In the genomic region with DNA sequence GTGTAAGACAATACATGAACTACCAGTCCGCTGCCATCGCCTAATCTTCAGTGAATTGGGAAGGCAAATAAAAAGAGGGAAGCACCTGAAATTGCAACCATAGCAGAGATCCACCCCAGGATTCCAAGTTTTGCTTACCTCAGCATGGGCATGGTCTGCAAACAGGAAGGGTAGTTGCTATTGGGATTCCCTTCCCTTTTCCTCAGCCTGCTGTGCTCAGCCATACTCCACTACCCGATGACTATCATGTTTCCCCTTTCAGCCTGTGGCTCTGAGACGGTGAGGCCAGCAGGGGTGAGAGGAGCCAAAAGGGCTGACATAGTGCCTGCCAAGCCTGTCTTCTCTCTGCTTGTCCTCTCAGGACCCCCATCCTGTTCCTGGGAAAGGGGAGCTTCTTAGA, we compare ENCODE assay signal across 12 cellular contexts.
A peak's percentile ranks its signal among the peaks of the same experiment; 100 is the strongest.
DNase-seq lines count a peak whose midpoint lies in the region; ATAC-seq and TF ChIP-seq lines count a peak whose summit lies in the region.
"Had no signal": no experiment of that assay in that cellular context is flagged by ENCODE, and none has a peak within 500 bp of the region (broad histone marks: within the 10 kb centered on the region; RNA-seq: fewer than 3 reads in every experiment).

No MANE protein-coding gene starts in this region.

- no peaks in the 10 kb centered on the region for H3K27me3 ChIP-seq in mesendoderm (ENCODE audit: insufficient read depth, low read length, poor library complexity)
- no peaks in the 10 kb centered on the region for H3K27me3 ChIP-seq in transverse colon
- H3K27me3 ChIP-seq in suprapubic skin = no peaks in the 10 kb centered on the region
- H3K27me3 ChIP-seq: uterus had no signal

- peaks cover 15% of the 10 kb centered on the region for H3K36me3 Mint-ChIP-seq in endothelial cell (ENCODE audit: low read depth, unreplicated experiment)
- H3K36me3 Mint-ChIP-seq in progenitor cell of endocrine pancreas (ENCODE audit: insufficient read depth) = peaks cover 18% of the 10 kb centered on the region

- H3K9ac ChIP-seq in mesendoderm (ENCODE audit: low read length) = no peak overlapping the region

- H3K4me3 Mint-ChIP-seq in endothelial cell (ENCODE audit: unreplicated experiment) (no peak overlapping the region), progenitor cell of endocrine pancreas (ENCODE audit: low read depth) (no peak overlapping the region)
- H3K4me3 Mint-ChIP-seq: activated naive CD4-positive, alpha-beta T cell treated with anti-CD3 and anti-CD28 coated beads, Interleukin-2, amount 10 ng/mL, durations not matched to agents 7 days and 5 days; central memory CD8-positive, alpha-beta T cell; T-helper 2 cell treated with Interferon-gamma antibody and Interleukin-4, amounts not matched to agents 5 μg/mL and 100 μg/mL, for 36 hours had no signal

- no peak for TF ChIP-seq POLR2A in transverse colon (IDR thresholded peaks at IDR 0.05)
- TF ChIP-seq POLR2A in suprapubic skin (IDR thresholded peaks at IDR 0.05) = no peak

- no peak overlapping the region for H3K23ac ChIP-seq in mesendoderm (ENCODE audit: low read length)

- H3K27ac ChIP-seq in mesendoderm (ENCODE audit: low read depth, low read length) = no peak overlapping the region
- H3K27ac ChIP-seq in transverse colon = no peak overlapping the region
- H3K27ac ChIP-seq in suprapubic skin = no peak overlapping the region
- H3K27ac ChIP-seq: uterus had no signal

- H3K36me3 ChIP-seq in mesendoderm (ENCODE audit: control insufficient read depth, insufficient read depth, low read length) (no peaks in the 10 kb centered on the region), transverse colon (peaks cover 0 to 23% (median 0%) of the 10 kb centered on the region in 4 donors), suprapubic skin (peaks cover 33% of the 10 kb centered on the region)
- H3K36me3 ChIP-seq: uterus had no signal

- no peak overlapping the region for H3K4me3 ChIP-seq in mesendoderm (ENCODE audit: low read length)
- no peak overlapping the region for H3K4me3 ChIP-seq in transverse colon
- H3K4me3 ChIP-seq in suprapubic skin = no peak overlapping the region
- H3K4me3 ChIP-seq: uterus had no signal

- no peaks in the 10 kb centered on the region for H3K79me2 ChIP-seq in mesendoderm (ENCODE audit: control insufficient read depth, insufficient read depth, low read length)

- in situ Hi-C loops in transverse colon (cut with MboI; ENCODE audit: low pct_ligation_motif_present in 1 of 4, low pct_unique_long_range_greater_than_20kb in 1 of 4, low sequenced_read_pairs in 3 of 4) = no loop called here

- H3K4me1 ChIP-seq in mesendoderm (ENCODE audit: control insufficient read depth, low read depth, low read length) = peaks cover 2% of the 10 kb centered on the region
- H3K4me1 ChIP-seq in transverse colon = no peaks in the 10 kb centered on the region
- no peaks in the 10 kb centered on the region for H3K4me1 ChIP-seq in suprapubic skin
- H3K4me1 ChIP-seq: uterus had no signal

- no peak overlapping the region for H2AK5ac ChIP-seq in mesendoderm (ENCODE audit: low read length)

- H3K9me3 ChIP-seq in transverse colon (peaks cover 4 to 6% of the 10 kb centered on the region in 2 donors), suprapubic skin (no peaks in the 10 kb centered on the region)

- no peak for ATAC-seq in HG03469 (IDR thresholded peaks at IDR 0.05; ENCODE audit: unreplicated experiment)

- no peak overlapping the region for H2BK5ac ChIP-seq in mesendoderm (ENCODE audit: low read length)

- H3K56ac ChIP-seq in mesendoderm (ENCODE audit: low read length) = no peak overlapping the region

- H3K79me1 ChIP-seq in mesendoderm (ENCODE audit: low read length) = no peaks in the 10 kb centered on the region

- TF ChIP-seq CTCF in endothelial cell (IDR thresholded peaks at IDR 0.05; ENCODE audit: unreplicated experiment) = no peak
- no peak for TF ChIP-seq CTCF in transverse colon (IDR thresholded peaks at IDR 0.05)
- no peak for TF ChIP-seq CTCF in progenitor cell of endocrine pancreas (IDR thresholded peaks at IDR 0.05; ENCODE audit: unreplicated experiment)
- no peak for TF ChIP-seq CTCF in suprapubic skin (IDR thresholded peaks at IDR 0.05)

- no peak overlapping the region for H4K5ac ChIP-seq in mesendoderm (ENCODE audit: low read length)

- H3K9me3 Mint-ChIP-seq in endothelial cell (ENCODE audit: unreplicated experiment) (peaks cover 9% of the 10 kb centered on the region), progenitor cell of endocrine pancreas (ENCODE audit: low read depth) (peaks cover 13% of the 10 kb centered on the region)

- DNase-seq in SIG-M5 treated with dmso at 0.1 percent for 504 hours (lab: John Stamatoyannopoulos, UW; ENCODE audit: unreplicated experiment) = peak; percentile 32
- DNase-seq in SIG-M5 (lab: John Stamatoyannopoulos, UW) = no peak
- peak; percentile 13 for DNase-seq in endothelial cell (ENCODE audit: low spot score)
- peak; percentile 70 for DNase-seq in mesendoderm
- DNase-seq in transverse colon = peak; percentile 8
- DNase-seq in progenitor cell of endocrine pancreas (ENCODE audit: low spot score, unreplicated experiment) = no peak
- DNase-seq in suprapubic skin (ENCODE audit: low spot score in 2 of 2) = no peak
- DNase-seq: activated naive CD4-positive, alpha-beta T cell treated with anti-CD3 and anti-CD28 coated beads, Interleukin-2, amount 10 ng/mL, durations not matched to agents 7 days and 5 days; uterus had no signal

- no peak overlapping the region for H3K18ac ChIP-seq in mesendoderm (ENCODE audit: low read length)

- no peak overlapping the region for H4K8ac ChIP-seq in mesendoderm (ENCODE audit: low read depth, low read length)

- WGBS in mesendoderm (ENCODE audit: extremely low coverage, insufficient coverage, low lambda C conversion rate) = no CpG with 5 or more reads among the region's 4 CpGs
- WGBS in transverse colon (ENCODE audit: low coverage in 1 of 2), 2 donors = 79 to 100% methylated on average over 2 to 4 of the region's 4 CpGs
- 72% methylated on average over 4 of the region's 4 CpGs for WGBS in suprapubic skin

- H3K4ac ChIP-seq in mesendoderm (ENCODE audit: low read depth, low read length) = no peak overlapping the region

- intact Hi-C loops in transverse colon (cut with DNase I; ENCODE audit: low total_unique reads) = no loop called here

- H3K27ac Mint-ChIP-seq in endothelial cell (ENCODE audit: unreplicated experiment) (no peak overlapping the region), progenitor cell of endocrine pancreas (no peak overlapping the region)
- H3K27ac Mint-ChIP-seq: activated naive CD4-positive, alpha-beta T cell treated with anti-CD3 and anti-CD28 coated beads, Interleukin-2, amount 10 ng/mL, durations not matched to agents 7 days and 5 days; T-helper 2 cell treated with Interferon-gamma antibody and Interleukin-4, amounts not matched to agents 5 μg/mL and 100 μg/mL, for 36 hours had no signal

- peaks cover 13% of the 10 kb centered on the region for H3K4me1 Mint-ChIP-seq in endothelial cell (ENCODE audit: unreplicated experiment)
- H3K4me1 Mint-ChIP-seq in progenitor cell of endocrine pancreas (ENCODE audit: low read depth) = peaks cover 2% of the 10 kb centered on the region
- H3K4me1 Mint-ChIP-seq: activated naive CD4-positive, alpha-beta T cell treated with anti-CD3 and anti-CD28 coated beads, Interleukin-2, amount 10 ng/mL, durations not matched to agents 7 days and 5 days had no signal

- TF ChIP-seq EP300 in transverse colon (IDR thresholded peaks at IDR 0.05; ENCODE audit: low read depth) = no peak
- no peak for TF ChIP-seq EP300 in suprapubic skin (IDR thresholded peaks at IDR 0.05)

- no peak overlapping the region for H3K4me2 ChIP-seq in mesendoderm (ENCODE audit: low read length)

- no peak overlapping the region for H2BK120ac ChIP-seq in mesendoderm (ENCODE audit: low read depth, low read length)

- H3K27me3 Mint-ChIP-seq in endothelial cell (ENCODE audit: unreplicated experiment) (no peaks in the 10 kb centered on the region), progenitor cell of endocrine pancreas (no peaks in the 10 kb centered on the region)
- H3K27me3 Mint-ChIP-seq: activated naive CD4-positive, alpha-beta T cell treated with anti-CD3 and anti-CD28 coated beads, Interleukin-2, amount 10 ng/mL, durations not matched to agents 7 days and 5 days; central memory CD8-positive, alpha-beta T cell had no signal

- no peak overlapping the region for H2BK15ac ChIP-seq in mesendoderm (replicated peaks; ENCODE audit: low read depth)

Comparison
In these comparisons a context has a peak if more than half of its experiments do, and no peak if none do; other contexts are left out.
1. DNase-seq: peak in SIG-M5 treated with dmso at 0.1 percent for 504 hours (single experiment), endothelial cell (single experiment), mesendoderm (single experiment) and transverse colon (single experiment); none in SIG-M5 (single experiment), progenitor cell of endocrine pancreas (single experiment) and suprapubic skin (0 of 2).